12 cellular contexts compared by ENCODE assay signal in the genomic region with DNA sequence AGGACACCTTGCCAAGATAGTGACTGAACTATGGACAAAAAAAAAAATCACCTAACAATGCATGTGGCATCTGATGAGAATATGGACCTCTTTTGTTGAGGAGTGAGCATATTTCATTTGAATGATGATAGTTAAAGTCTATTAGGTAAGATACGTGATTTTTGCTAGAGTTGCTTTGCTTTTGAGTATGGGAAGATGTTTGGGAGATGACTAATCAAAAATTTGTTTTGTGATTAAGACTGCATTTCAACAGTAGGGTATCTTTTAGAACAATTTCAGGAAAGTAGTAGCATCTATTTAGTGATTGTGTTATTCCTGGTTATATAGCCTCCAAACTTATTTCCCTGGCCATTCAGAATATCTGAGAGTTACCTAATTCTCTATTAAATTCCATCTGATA.
"Had no signal": no experiment of that assay in that cellular context is flagged by ENCODE, and none has a peak within 500 bp of the region (broad histone marks: within the 10 kb centered on the region; RNA-seq: fewer than 3 reads in every experiment).

No MANE protein-coding gene starts in this region.

- H3K9me3 Mint-ChIP-seq: activated CD4-positive, alpha-beta memory T cell treated with anti-CD3 and anti-CD28 coated beads, Interleukin-2, amount 10 ng/mL, durations not matched to agents 7 days and 5 days; activated naive CD8-positive, alpha-beta T cell treated with anti-CD3 and anti-CD28 coated beads, Interleukin-2, amount 10 ng/mL, durations not matched to agents 7 days and 5 days; activated T-cell treated with anti-CD3 and anti-CD28 coated beads, Interleukin-2, amount 50 U/mL, for 72 hours had no signal

- H3K4me1 Mint-ChIP-seq: activated CD4-positive, alpha-beta memory T cell treated with anti-CD3 and anti-CD28 coated beads, Interleukin-2, amount 10 ng/mL, durations not matched to agents 7 days and 5 days; activated CD4-positive, alpha-beta T cell treated with anti-CD3 and anti-CD28 coated beads for 36 hours; activated naive CD8-positive, alpha-beta T cell treated with anti-CD3 and anti-CD28 coated beads, Interleukin-2, amount 10 ng/mL, durations not matched to agents 7 days and 5 days had no signal

- H3K9me3 ChIP-seq: tibial nerve had no signal

- ATAC-seq: activated CD4-positive, alpha-beta T cell treated with anti-CD3 and anti-CD28 coated beads for 36 hours; activated T-cell treated with anti-CD3 and anti-CD28 coated beads, Interleukin-2, amount 50 U/mL, for 72 hours; left colon had no signal

- H3K4me1 ChIP-seq: tibial nerve had no signal

- FAIRE-seq: colon had no signal

- H3K27me3 Mint-ChIP-seq: naive B cell had no signal

- H3K36me3 Mint-ChIP-seq: activated naive CD8-positive, alpha-beta T cell treated with anti-CD3 and anti-CD28 coated beads, Interleukin-2, amount 10 ng/mL, durations not matched to agents 7 days and 5 days; naive B cell had no signal

- H3K4me3 Mint-ChIP-seq: activated CD4-positive, alpha-beta memory T cell treated with anti-CD3 and anti-CD28 coated beads, Interleukin-2, amount 10 ng/mL, durations not matched to agents 7 days and 5 days; activated CD4-positive, alpha-beta T cell treated with anti-CD3 and anti-CD28 coated beads for 36 hours; activated naive CD8-positive, alpha-beta T cell treated with anti-CD3 and anti-CD28 coated beads, Interleukin-2, amount 10 ng/mL, durations not matched to agents 7 days and 5 days; activated T-cell treated with anti-CD3 and anti-CD28 coated beads, Interleukin-2, amount 50 U/mL, for 72 hours; naive B cell had no signal

- H3K27ac ChIP-seq: skin epidermis, tibial nerve had no signal

- H3K27me3 ChIP-seq: tibial nerve had no signal

- H3K27ac Mint-ChIP-seq: activated CD4-positive, alpha-beta memory T cell treated with anti-CD3 and anti-CD28 coated beads, Interleukin-2, amount 10 ng/mL, durations not matched to agents 7 days and 5 days; activated CD4-positive, alpha-beta T cell treated with anti-CD3 and anti-CD28 coated beads for 36 hours; activated naive CD8-positive, alpha-beta T cell treated with anti-CD3 and anti-CD28 coated beads, Interleukin-2, amount 10 ng/mL, durations not matched to agents 7 days and 5 days; activated T-cell treated with anti-CD3 and anti-CD28 coated beads, Interleukin-2, amount 50 U/mL, for 72 hours; naive B cell had no signal

- H3K36me3 ChIP-seq: tibial nerve had no signal

- DNase-seq: activated CD4-positive, alpha-beta memory T cell treated with anti-CD3 and anti-CD28 coated beads, Interleukin-2, amount 10 ng/mL, durations not matched to agents 7 days and 5 days; activated CD4-positive, alpha-beta T cell treated with anti-CD3 and anti-CD28 coated beads for 36 hours; activated naive CD8-positive, alpha-beta T cell treated with anti-CD3 and anti-CD28 coated beads, Interleukin-2, amount 10 ng/mL, durations not matched to agents 7 days and 5 days; activated T-cell treated with anti-CD3 and anti-CD28 coated beads, Interleukin-2, amount 50 U/mL, for 72 hours; aorta; left colon; naive B cell; T-helper 9 cell had no signal

- H3K4me3 ChIP-seq: lung, skin epidermis, tibial nerve had no signal
